33 cellular contexts compared by ENCODE assay signal in genomic region chr1:162157469-162157868, GRCh38.
"Had no signal": no experiment of that assay in that cellular context is flagged by ENCODE, and none has a peak within 500 bp of the region (broad histone marks: within the 10 kb centered on the region; RNA-seq: fewer than 3 reads in every experiment).

No MANE protein-coding gene starts in this region.

- H3K4me1 Mint-ChIP-seq: activated CD4-positive, alpha-beta T cell treated with anti-CD3 and anti-CD28 coated beads for 36 hours; activated CD4-positive, alpha-beta T cell treated with anti-CD3 and anti-CD28 coated beads, Interleukin-2, amount 10 ng/mL, durations not matched to agents 24 days and 14 days; activated naive CD4-positive, alpha-beta T cell treated with anti-CD3 and anti-CD28 coated beads, Interleukin-2, amount 50 U/mL, for 24 hours; activated naive CD8-positive, alpha-beta T cell treated with anti-CD3 and anti-CD28 coated beads for 36 hours; activated naive CD8-positive, alpha-beta T cell treated with anti-CD3 and anti-CD28 coated beads, Interleukin-2, amount 50 U/mL, for 24 hours had no signal

- DNase-seq: activated CD4-positive, alpha-beta memory T cell treated with anti-CD3 and anti-CD28 coated beads for 36 hours; activated CD4-positive, alpha-beta T cell treated with anti-CD3 and anti-CD28 coated beads for 36 hours; activated CD4-positive, alpha-beta T cell treated with anti-CD3 and anti-CD28 coated beads, Interleukin-2, amount 10 ng/mL, durations not matched to agents 24 days and 14 days; activated CD4-positive, CD25-positive, alpha-beta regulatory T cell; activated CD4-positive, CD25-positive, alpha-beta regulatory T cell treated with anti-CD3 and anti-CD28 coated beads, Interleukin-2, amount 50 U/mL, for 72 hours; activated CD8-positive, alpha-beta memory T cell treated with anti-CD3 and anti-CD28 coated beads, Interleukin-2, amount 10 ng/mL, durations not matched to agents 7 days and 5 days; activated CD8-positive, alpha-beta memory T cell treated with anti-CD3 and anti-CD28 coated beads, Interleukin-2, amount 50 U/mL, for 4 hours; activated CD8-positive, alpha-beta T cell treated with anti-CD3 and anti-CD28 coated beads, Interleukin-2, amount 10 ng/mL, durations not matched to agents 7 days and 5 days; activated effector memory CD4-positive, alpha-beta T cell treated with anti-CD3 and anti-CD28 coated beads, Interleukin-2, amount 50 U/mL, for 16 hours; activated naive CD4-positive, alpha-beta T cell treated with anti-CD3 and anti-CD28 coated beads for 36 hours; activated naive CD8-positive, alpha-beta T cell treated with anti-CD3 and anti-CD28 coated beads for 36 hours; activated naive CD8-positive, alpha-beta T cell treated with anti-CD3 and anti-CD28 coated beads, Interleukin-2, amount 50 U/mL, for 24 hours; activated T-cell treated with anti-CD3 and anti-CD28 coated beads, Interleukin-2, amount 50 U/mL, for 1 hour; activated T-cell treated with anti-CD3 and anti-CD28 coated beads, Interleukin-2, amount 50 U/mL, for 48 hours; adrenal gland; aorta; body of pancreas; central memory CD4-positive, alpha-beta T cell; cerebellar nuclear complex; colonic mucosa; effector CD8-positive, alpha-beta T cell; foreskin fibroblast; head of caudate nucleus; T-helper 2 cell had no signal

- H3K4me3 Mint-ChIP-seq: activated CD4-positive, alpha-beta memory T cell treated with anti-CD3 and anti-CD28 coated beads for 36 hours; activated CD4-positive, alpha-beta T cell treated with anti-CD3 and anti-CD28 coated beads for 36 hours; activated CD4-positive, alpha-beta T cell treated with anti-CD3 and anti-CD28 coated beads, Interleukin-2, amount 10 ng/mL, durations not matched to agents 24 days and 14 days; activated CD8-positive, alpha-beta memory T cell treated with anti-CD3 and anti-CD28 coated beads, Interleukin-2, amount 10 ng/mL, durations not matched to agents 7 days and 5 days; activated CD8-positive, alpha-beta T cell treated with anti-CD3 and anti-CD28 coated beads, Interleukin-2, amount 10 ng/mL, durations not matched to agents 7 days and 5 days; activated naive CD4-positive, alpha-beta T cell treated with anti-CD3 and anti-CD28 coated beads for 36 hours; activated naive CD4-positive, alpha-beta T cell treated with anti-CD3 and anti-CD28 coated beads, Interleukin-2, amount 50 U/mL, for 24 hours; activated naive CD8-positive, alpha-beta T cell treated with anti-CD3 and anti-CD28 coated beads for 36 hours; activated naive CD8-positive, alpha-beta T cell treated with anti-CD3 and anti-CD28 coated beads, Interleukin-2, amount 50 U/mL, for 24 hours; activated T-helper 1 cell treated with anti-CD3 and anti-CD28 coated beads, Interleukin-12 subunit alpha, Interleukin-12 subunit beta, Interleukin-2, Interleukin-4 antibody, amounts not matched to agents 30 ng/mL and 10 ng/mL and 1 ng/mL, durations not matched to agents 14 hours and 24 hours and 36 hours had no signal

- H3K4me3 ChIP-seq: adrenal gland, body of pancreas, breast epithelium, cardiac muscle cell, colonic mucosa had no signal

- H3K36me3 ChIP-seq: adrenal gland, breast epithelium, cardiac muscle cell, colonic mucosa had no signal

- ATAC-seq: activated CD4-positive, alpha-beta T cell treated with anti-CD3 and anti-CD28 coated beads for 36 hours; activated CD8-positive, alpha-beta memory T cell treated with anti-CD3 and anti-CD28 coated beads, Interleukin-2, amount 10 ng/mL, durations not matched to agents 7 days and 5 days; activated CD8-positive, alpha-beta T cell treated with anti-CD3 and anti-CD28 coated beads, Interleukin-2, amount 10 ng/mL, durations not matched to agents 7 days and 5 days; activated naive CD8-positive, alpha-beta T cell treated with anti-CD3 and anti-CD28 coated beads, Interleukin-2, amount 50 U/mL, for 24 hours; body of pancreas had no signal

- H3K27ac Mint-ChIP-seq: activated CD4-positive, alpha-beta memory T cell treated with anti-CD3 and anti-CD28 coated beads for 36 hours; activated CD4-positive, alpha-beta T cell treated with anti-CD3 and anti-CD28 coated beads for 36 hours; activated CD4-positive, alpha-beta T cell treated with anti-CD3 and anti-CD28 coated beads, Interleukin-2, amount 10 ng/mL, durations not matched to agents 24 days and 14 days; activated CD8-positive, alpha-beta memory T cell treated with anti-CD3 and anti-CD28 coated beads, Interleukin-2, amount 10 ng/mL, durations not matched to agents 7 days and 5 days; activated CD8-positive, alpha-beta T cell treated with anti-CD3 and anti-CD28 coated beads, Interleukin-2, amount 10 ng/mL, durations not matched to agents 7 days and 5 days; activated naive CD4-positive, alpha-beta T cell treated with anti-CD3 and anti-CD28 coated beads for 36 hours; activated naive CD4-positive, alpha-beta T cell treated with anti-CD3 and anti-CD28 coated beads, Interleukin-2, amount 50 U/mL, for 24 hours; activated naive CD8-positive, alpha-beta T cell treated with anti-CD3 and anti-CD28 coated beads for 36 hours; activated naive CD8-positive, alpha-beta T cell treated with anti-CD3 and anti-CD28 coated beads, Interleukin-2, amount 50 U/mL, for 24 hours; activated T-helper 1 cell treated with anti-CD3 and anti-CD28 coated beads, Interleukin-12 subunit alpha, Interleukin-12 subunit beta, Interleukin-2, Interleukin-4 antibody, amounts not matched to agents 30 ng/mL and 10 ng/mL and 1 ng/mL, durations not matched to agents 14 hours and 24 hours and 36 hours; activated T-helper 2 cell treated with anti-CD3 and anti-CD28 coated beads, Interferon-gamma antibody, Interleukin-2, Interleukin-4, amounts not matched to agents 10 μg/mL and 5 μg/mL and 100 μg/mL, durations not matched to agents 14 hours and 24 hours and 36 hours had no signal

- H3K9me3 Mint-ChIP-seq: activated CD4-positive, alpha-beta memory T cell treated with anti-CD3 and anti-CD28 coated beads for 36 hours; activated CD4-positive, alpha-beta T cell treated with anti-CD3 and anti-CD28 coated beads, Interleukin-2, amount 10 ng/mL, durations not matched to agents 24 days and 14 days; activated naive CD4-positive, alpha-beta T cell treated with anti-CD3 and anti-CD28 coated beads for 36 hours; activated naive CD4-positive, alpha-beta T cell treated with anti-CD3 and anti-CD28 coated beads, Interleukin-2, amount 50 U/mL, for 24 hours; activated naive CD8-positive, alpha-beta T cell treated with anti-CD3 and anti-CD28 coated beads for 36 hours; activated naive CD8-positive, alpha-beta T cell treated with anti-CD3 and anti-CD28 coated beads, Interleukin-2, amount 50 U/mL, for 24 hours; activated T-helper 1 cell treated with anti-CD3 and anti-CD28 coated beads, Interleukin-12 subunit alpha, Interleukin-12 subunit beta, Interleukin-2, Interleukin-4 antibody, amounts not matched to agents 30 ng/mL and 10 ng/mL and 1 ng/mL, durations not matched to agents 14 hours and 24 hours and 36 hours; activated T-helper 2 cell treated with anti-CD3 and anti-CD28 coated beads, Interferon-gamma antibody, Interleukin-2, Interleukin-4, amounts not matched to agents 10 μg/mL and 5 μg/mL and 100 μg/mL, durations not matched to agents 14 hours and 24 hours and 36 hours had no signal

- H3K9me3 ChIP-seq: adrenal gland, body of pancreas, breast epithelium, colonic mucosa had no signal

- H3K27me3 ChIP-seq: adrenal gland, body of pancreas, breast epithelium, cardiac muscle cell, colonic mucosa had no signal

- H3K4me1 ChIP-seq: adrenal gland, colonic mucosa had no signal

- H3K27ac ChIP-seq: adrenal gland, body of pancreas, breast epithelium, cardiac muscle cell, epithelial cell of prostate had no signal

- H3K36me3 Mint-ChIP-seq: activated CD4-positive, alpha-beta memory T cell treated with anti-CD3 and anti-CD28 coated beads for 36 hours; activated CD8-positive, alpha-beta memory T cell treated with anti-CD3 and anti-CD28 coated beads, Interleukin-2, amount 10 ng/mL, durations not matched to agents 7 days and 5 days; activated naive CD4-positive, alpha-beta T cell treated with anti-CD3 and anti-CD28 coated beads, Interleukin-2, amount 50 U/mL, for 24 hours; activated naive CD8-positive, alpha-beta T cell treated with anti-CD3 and anti-CD28 coated beads for 36 hours had no signal

- H3K27me3 Mint-ChIP-seq: activated CD4-positive, alpha-beta memory T cell treated with anti-CD3 and anti-CD28 coated beads for 36 hours; activated CD4-positive, alpha-beta T cell treated with anti-CD3 and anti-CD28 coated beads for 36 hours had no signal

- FAIRE-seq: endometrium, endothelial cell of umbilical vein, frontal cortex had no signal
